Comparison of ENCODE assay signal across 35 cellular contexts in genomic region chr2:182639971-182640370, GRCh38.
"Had no signal": no experiment of that assay in that cellular context is flagged by ENCODE, and none has a peak within 500 bp of the region (broad histone marks: within the 10 kb centered on the region; RNA-seq: fewer than 3 reads in every experiment).

No MANE protein-coding gene starts in this region.

- H3K4me3 ChIP-seq: adrenal gland, body of pancreas, breast epithelium had no signal

- H3K27ac Mint-ChIP-seq: activated B cell treated with CpG ODN at 0.5 μM for 24 hours; activated CD4-positive, alpha-beta memory T cell treated with anti-CD3 and anti-CD28 coated beads for 36 hours; activated CD4-positive, alpha-beta T cell treated with anti-CD3 and anti-CD28 coated beads, Interleukin-2, amount 10 ng/mL, durations not matched to agents 24 days and 14 days; activated CD8-positive, alpha-beta T cell treated with anti-CD3 and anti-CD28 coated beads for 36 hours; activated naive CD4-positive, alpha-beta T cell treated with anti-CD3 and anti-CD28 coated beads for 36 hours; activated naive CD4-positive, alpha-beta T cell treated with anti-CD3 and anti-CD28 coated beads, Interleukin-2, amount 50 U/mL, for 72 hours; activated naive CD8-positive, alpha-beta T cell treated with anti-CD3 and anti-CD28 coated beads for 36 hours; activated T-cell treated with anti-CD3 and anti-CD28 coated beads, Interleukin-2, amount 50 U/mL, for 72 hours; activated T-helper 1 cell treated with anti-CD3 and anti-CD28 coated beads, Interleukin-12 subunit alpha, Interleukin-12 subunit beta, Interleukin-2, Interleukin-4 antibody, amounts not matched to agents 30 ng/mL and 10 ng/mL and 1 ng/mL, durations not matched to agents 14 hours and 24 hours and 36 hours; activated T-helper 17 cell treated with anti-CD3 and anti-CD28 coated beads, Interleukin-2, amount 50 U/mL, for 72 hours; T-helper 1 cell treated with Interleukin-12 subunit alpha and Interleukin-12 subunit beta and Interleukin-4 antibody, amounts not matched to agents 30 μg/mL and 1 μg/mL, for 36 hours; T-helper 2 cell treated with Interferon-gamma antibody and Interleukin-4, amounts not matched to agents 5 μg/mL and 100 μg/mL, for 36 hours had no signal

- H3K9me3 ChIP-seq: adrenal gland, body of pancreas, breast epithelium had no signal

- H3K4me1 ChIP-seq: adrenal gland, body of pancreas, breast epithelium had no signal

- H3K27ac ChIP-seq: adrenal gland, body of pancreas, brain microvascular endothelial cell, breast epithelium, VCaP had no signal

- H3K27me3 Mint-ChIP-seq: activated B cell treated with CpG ODN at 0.5 μM for 24 hours had no signal

- H3K27me3 ChIP-seq: adrenal gland, body of pancreas, brain microvascular endothelial cell, breast epithelium had no signal

- DNase-seq: activated B cell treated with CpG ODN at 0.5 μM for 24 hours; activated CD4-positive, alpha-beta memory T cell treated with anti-CD3 and anti-CD28 coated beads for 36 hours; activated CD4-positive, alpha-beta T cell treated with anti-CD3 and anti-CD28 coated beads for 4 hours; activated CD4-positive, alpha-beta T cell treated with anti-CD3 and anti-CD28 coated beads, Interleukin-2, amount 10 ng/mL, durations not matched to agents 24 days and 14 days; activated CD4-positive, alpha-beta T cell treated with anti-CD3 and anti-CD28 coated beads, Interleukin-2, amount 50 U/mL, for 1 hour; activated CD4-positive, alpha-beta T cell treated with anti-CD3 and anti-CD28 coated beads, Interleukin-2, amount 50 U/mL, for 4 hours; activated CD4-positive, CD25-positive, alpha-beta regulatory T cell treated with anti-CD3 and anti-CD28 coated beads, Interleukin-2, amount 50 U/mL, for 72 hours; activated CD8-positive, alpha-beta memory T cell treated with anti-CD3 and anti-CD28 coated beads, Interleukin-2, amount 50 U/mL, for 4 hours; activated CD8-positive, alpha-beta T cell treated with anti-CD3 and anti-CD28 coated beads for 36 hours; activated effector memory CD4-positive, alpha-beta T cell treated with anti-CD3 and anti-CD28 coated beads, Interleukin-2, amount 50 U/mL, for 16 hours; activated gamma-delta T cell treated with Interleukin-2 at 50 U/mL for 16 hours; activated naive CD4-positive, alpha-beta T cell; activated naive CD4-positive, alpha-beta T cell treated with anti-CD3 and anti-CD28 coated beads for 36 hours; activated naive CD4-positive, alpha-beta T cell treated with anti-CD3 and anti-CD28 coated beads, Interleukin-2, amount 50 U/mL, for 16 hours; activated naive CD8-positive, alpha-beta T cell treated with anti-CD3 and anti-CD28 coated beads for 36 hours; activated T-cell treated with anti-CD3 and anti-CD28 coated beads for 4 hours; activated T-cell treated with anti-CD3 and anti-CD28 coated beads, Interleukin-2, amount 50 U/mL, for 1 hour; activated T-cell treated with anti-CD3 and anti-CD28 coated beads, Interleukin-2, amount 50 U/mL, for 4 hours; activated T-cell treated with anti-CD3 and anti-CD28 coated beads, Interleukin-2, amount 50 U/mL, for 72 hours; adrenal gland; amniotic stem cell; aorta; body of pancreas; brain microvascular endothelial cell; central memory CD4-positive, alpha-beta T cell; T-helper 1 cell; T-helper 2 cell; T-helper 9 cell had no signal

- H3K9me3 Mint-ChIP-seq: activated B cell treated with CpG ODN at 0.5 μM for 24 hours; activated CD4-positive, alpha-beta memory T cell treated with anti-CD3 and anti-CD28 coated beads for 36 hours; activated CD4-positive, alpha-beta T cell treated with anti-CD3 and anti-CD28 coated beads, Interleukin-2, amount 10 ng/mL, durations not matched to agents 24 days and 14 days; activated CD8-positive, alpha-beta T cell treated with anti-CD3 and anti-CD28 coated beads for 36 hours; activated naive CD4-positive, alpha-beta T cell treated with anti-CD3 and anti-CD28 coated beads for 36 hours; activated naive CD4-positive, alpha-beta T cell treated with anti-CD3 and anti-CD28 coated beads, Interleukin-2, amount 50 U/mL, for 72 hours; activated naive CD8-positive, alpha-beta T cell treated with anti-CD3 and anti-CD28 coated beads for 36 hours; activated T-cell treated with anti-CD3 and anti-CD28 coated beads, Interleukin-2, amount 50 U/mL, for 4 hours; activated T-cell treated with anti-CD3 and anti-CD28 coated beads, Interleukin-2, amount 50 U/mL, for 72 hours; activated T-helper 1 cell treated with anti-CD3 and anti-CD28 coated beads, Interleukin-12 subunit alpha, Interleukin-12 subunit beta, Interleukin-2, Interleukin-4 antibody, amounts not matched to agents 30 ng/mL and 10 ng/mL and 1 ng/mL, durations not matched to agents 14 hours and 24 hours and 36 hours; activated T-helper 17 cell treated with anti-CD3 and anti-CD28 coated beads, Interleukin-2, amount 50 U/mL, for 72 hours; T-helper 1 cell treated with Interleukin-12 subunit alpha and Interleukin-12 subunit beta and Interleukin-4 antibody, amounts not matched to agents 30 μg/mL and 1 μg/mL, for 36 hours; T-helper 2 cell treated with Interferon-gamma antibody and Interleukin-4, amounts not matched to agents 5 μg/mL and 100 μg/mL, for 36 hours had no signal

- H3K4me3 Mint-ChIP-seq: activated B cell treated with CpG ODN at 0.5 μM for 24 hours; activated CD4-positive, alpha-beta memory T cell treated with anti-CD3 and anti-CD28 coated beads for 36 hours; activated CD4-positive, alpha-beta T cell treated with anti-CD3 and anti-CD28 coated beads, Interleukin-2, amount 10 ng/mL, durations not matched to agents 24 days and 14 days; activated CD8-positive, alpha-beta T cell treated with anti-CD3 and anti-CD28 coated beads for 36 hours; activated naive CD4-positive, alpha-beta T cell treated with anti-CD3 and anti-CD28 coated beads for 36 hours; activated naive CD8-positive, alpha-beta T cell treated with anti-CD3 and anti-CD28 coated beads for 36 hours; activated T-cell treated with anti-CD3 and anti-CD28 coated beads, Interleukin-2, amount 50 U/mL, for 4 hours; activated T-cell treated with anti-CD3 and anti-CD28 coated beads, Interleukin-2, amount 50 U/mL, for 72 hours; activated T-helper 1 cell treated with anti-CD3 and anti-CD28 coated beads, Interleukin-12 subunit alpha, Interleukin-12 subunit beta, Interleukin-2, Interleukin-4 antibody, amounts not matched to agents 30 ng/mL and 10 ng/mL and 1 ng/mL, durations not matched to agents 14 hours and 24 hours and 36 hours; activated T-helper 17 cell treated with anti-CD3 and anti-CD28 coated beads, Interleukin-2, amount 50 U/mL, for 72 hours; T-helper 1 cell treated with Interleukin-12 subunit alpha and Interleukin-12 subunit beta and Interleukin-4 antibody, amounts not matched to agents 30 μg/mL and 1 μg/mL, for 36 hours; T-helper 2 cell treated with Interferon-gamma antibody and Interleukin-4, amounts not matched to agents 5 μg/mL and 100 μg/mL, for 36 hours had no signal

- H3K36me3 ChIP-seq: adrenal gland, brain microvascular endothelial cell, breast epithelium had no signal

- H3K36me3 Mint-ChIP-seq: activated CD4-positive, alpha-beta memory T cell treated with anti-CD3 and anti-CD28 coated beads for 36 hours; activated naive CD4-positive, alpha-beta T cell treated with anti-CD3 and anti-CD28 coated beads, Interleukin-2, amount 50 U/mL, for 72 hours; activated naive CD8-positive, alpha-beta T cell treated with anti-CD3 and anti-CD28 coated beads for 36 hours had no signal

- H3K4me1 Mint-ChIP-seq: activated B cell treated with CpG ODN at 0.5 μM for 24 hours; activated CD4-positive, alpha-beta T cell treated with anti-CD3 and anti-CD28 coated beads, Interleukin-2, amount 10 ng/mL, durations not matched to agents 24 days and 14 days; activated naive CD8-positive, alpha-beta T cell treated with anti-CD3 and anti-CD28 coated beads for 36 hours; activated T-helper 17 cell treated with anti-CD3 and anti-CD28 coated beads, Interleukin-2, amount 50 U/mL, for 72 hours had no signal
